17 cellular contexts compared by ENCODE assay signal in genomic region chr2:237061356-237061755, GRCh38. TPM values are rescaled to one million over a fixed set of nuclear protein-coding genes. Genes with fewer than 3 reads are reported as not detected.
DNase-seq lines count a peak whose midpoint lies in the region; TF ChIP-seq lines count a peak whose summit lies in the region.
"Had no signal": no experiment of that assay in that cellular context is flagged by ENCODE, and none has a peak within 500 bp of the region (broad histone marks: within the 10 kb centered on the region; RNA-seq: fewer than 3 reads in every experiment).

No MANE protein-coding gene starts in this region.

- peak overlapping the region; percentile 3 for H3K27ac Mint-ChIP-seq in activated CD4-positive, alpha-beta T cell treated with anti-CD3 and anti-CD28 coated beads, Interleukin-2, amount 10 ng/mL, durations not matched to agents 24 days and 14 days
- peak overlapping the region; percentile 31 for H3K27ac Mint-ChIP-seq in neural crest cell (ENCODE audit: unreplicated experiment)
- peak overlapping the region; percentile 31 for H3K27ac Mint-ChIP-seq in type B pancreatic cell
- H3K27ac Mint-ChIP-seq: B cell; CD4-positive, CD25-positive, alpha-beta regulatory T cell; HFFc6; IgD-negative memory B cell had no signal

- in situ Hi-C loops in GM13976 (cut with MboI; ENCODE audit: low sequenced_read_pairs, unreplicated experiment): loop anchor here (25.0 kb wide), 1 partner anchor 549 kb away; a partner anchor contains a TSS

- H3K4me2 ChIP-seq in OCI-LY7 (ENCODE audit: low read length): peak overlapping the region; percentile 87; the same call in 1 of the 2 replicates
- H3K4me2 ChIP-seq in MM.1S (ENCODE audit: low read depth, low read length): no peak overlapping the region

- no TSS peak for BruUV-seq in OCI-LY7 (replicated peaks; lab: Mats Ljungman, UMichigan)

- no peak overlapping the region for H3K9ac ChIP-seq in MM.1S (ENCODE audit: low read length)

- H3K79me2 ChIP-seq in OCI-LY7 (ENCODE audit: insufficient read depth, low read depth, low read length) (peaks cover 6% of the 10 kb centered on the region; the same call in 1 of the 2 replicates), MM.1S (ENCODE audit: low read length) (no peaks in the 10 kb centered on the region)

- H3K4me3 Mint-ChIP-seq in activated CD4-positive, alpha-beta T cell treated with anti-CD3 and anti-CD28 coated beads, Interleukin-2, amount 10 ng/mL, durations not matched to agents 24 days and 14 days: no peak overlapping the region
- no peak overlapping the region for H3K4me3 Mint-ChIP-seq in neural crest cell
- H3K4me3 Mint-ChIP-seq in type B pancreatic cell: no peak overlapping the region
- H3K4me3 Mint-ChIP-seq: B cell; CD4-positive, CD25-positive, alpha-beta regulatory T cell; HFFc6 had no signal

- H3K4me1 ChIP-seq in OCI-LY7 (ENCODE audit: insufficient read depth, low read length, poor library complexity, severe bottlenecking) (peaks cover 64% of the 10 kb centered on the region), MM.1S (ENCODE audit: low read length) (peaks cover 33% of the 10 kb centered on the region)

- TF ChIP-seq CTCF in OCI-LY7 (conservative IDR thresholded peaks at IDR 0.05; ENCODE audit: low read length): no peak
- TF ChIP-seq CTCF in neural crest cell (conservative IDR thresholded peaks at IDR 0.05): no peak
- no peak for TF ChIP-seq CTCF in type B pancreatic cell (conservative IDR thresholded peaks at IDR 0.05)
- TF ChIP-seq CTCF in GM13976 (IDR thresholded peaks at IDR 0.05; ENCODE audit: borderline replicate concordance, control extremely low read depth, extremely low read depth, insufficient read depth, missing control alignments): no peak
- no peak for TF ChIP-seq CTCF in MM.1S (IDR thresholded peaks at IDR 0.05; ENCODE audit: low read length)

- peaks cover 16% of the 10 kb centered on the region for H3K4me1 Mint-ChIP-seq in activated CD4-positive, alpha-beta T cell treated with anti-CD3 and anti-CD28 coated beads, Interleukin-2, amount 10 ng/mL, durations not matched to agents 24 days and 14 days
- peaks cover 13% of the 10 kb centered on the region for H3K4me1 Mint-ChIP-seq in neural crest cell
- peaks cover 31% of the 10 kb centered on the region for H3K4me1 Mint-ChIP-seq in type B pancreatic cell (ENCODE audit: unreplicated experiment)

- H3K4me3 ChIP-seq in OCI-LY7 (ENCODE audit: low read depth, low read length, poor library complexity, severe bottlenecking) (no peak overlapping the region), MM.1S (ENCODE audit: low read length) (no peak overlapping the region)
- H3K4me3 ChIP-seq: MG63 had no signal

- H3K9me2 ChIP-seq in OCI-LY7 (ENCODE audit: insufficient read depth, low read length) (no peaks in the 10 kb centered on the region), MM.1S (replicated peaks; ENCODE audit: insufficient read depth, low read length) (no peaks in the 10 kb centered on the region)

- H4K20me1 ChIP-seq in OCI-LY7 (ENCODE audit: insufficient read depth, low read length) (no peaks in the 10 kb centered on the region), MM.1S (ENCODE audit: insufficient read depth, low read length) (no peaks in the 10 kb centered on the region)

- H3K36me3 ChIP-seq in OCI-LY7 (ENCODE audit: insufficient read depth, low read length) (no peaks in the 10 kb centered on the region), MM.1S (replicated peaks; ENCODE audit: insufficient read depth, low read length) (no peaks in the 10 kb centered on the region)
- H3K36me3 ChIP-seq: MG63 had no signal

- H2AFZ ChIP-seq in OCI-LY7 (ENCODE audit: low read length) (peak overlapping the region; percentile 98; the same call in 1 of the 2 replicates), MM.1S (ENCODE audit: low read length) (no peak overlapping the region)

- POLR2A ChIA-PET in OCI-LY7 (lab: Charles Lee): interaction anchor here (0.7 to 1.7 kb wide), 2 partner anchors 45 to 308 kb away, joined by 3 read pairs; no protein-coding TSS in a partner anchor

- no peak for DNase-seq in activated CD4-positive, alpha-beta T cell treated with anti-CD3 and anti-CD28 coated beads, Interleukin-2, amount 10 ng/mL, durations not matched to agents 24 days and 14 days
- no peak for DNase-seq in activated CD4-positive, alpha-beta T cell treated with anti-CD3 and anti-CD28 coated beads, Interleukin-2, amount 50 U/mL, for 1 hour
- DNase-seq in OCI-LY7 (ENCODE audit: low spot score) (no peak), neural crest cell (ENCODE audit: low read depth, low spot score) (no peak), type B pancreatic cell (ENCODE audit: extremely low spot score, unreplicated experiment) (no peak), GM13976 (ENCODE audit: low spot score) (no peak), MM.1S (no peak)
- no peak for DNase-seq in activated CD4-positive, CD25-positive, alpha-beta regulatory T cell treated with anti-CD3 and anti-CD28 coated beads, Interleukin-2, amount 50 U/mL, for 72 hours
- DNase-seq: COR-L47, NCI-H2107, NCI-H226, Right ventricle myocardium superior had no signal

- intact Hi-C loops in activated CD4-positive, alpha-beta T cell treated with anti-CD3 and anti-CD28 coated beads, Interleukin-2, amount 10 ng/mL, durations not matched to agents 24 days and 14 days (cut with micrococcal nuclease): no loop called here
- intact Hi-C loops in OCI-LY7 (cut with micrococcal nuclease; ENCODE audit: unreplicated experiment): loop anchor here (1.0 kb wide), 1 partner anchor 492 kb away; the partner anchor contains the start of gene ACKR3

- H3K27ac ChIP-seq in OCI-LY7 (ENCODE audit: low read depth, low read length, poor library complexity, severe bottlenecking) (no peak overlapping the region), MM.1S (ENCODE audit: low read length) (no peak overlapping the region)

- H3K9me3 ChIP-seq in OCI-LY7 (ENCODE audit: low read length): no peaks in the 10 kb centered on the region
- H3K9me3 ChIP-seq in MM.1S (replicated peaks; ENCODE audit: insufficient read depth, low read length): no peaks in the 10 kb centered on the region
- H3K9me3 ChIP-seq: MG63 had no signal

- CTCF ChIA-PET in OCI-LY7 (lab: Charles Lee; ENCODE audit: unreplicated experiment): interaction anchor here (0.6 to 0.9 kb wide), 2 partner anchors 9 to 372 kb away, joined by 3 read pairs; no protein-coding TSS in a partner anchor

- no peaks in the 10 kb centered on the region for H3K27me3 Mint-ChIP-seq in activated CD4-positive, alpha-beta T cell treated with anti-CD3 and anti-CD28 coated beads, Interleukin-2, amount 10 ng/mL, durations not matched to agents 24 days and 14 days
- no peaks in the 10 kb centered on the region for H3K27me3 Mint-ChIP-seq in neural crest cell (ENCODE audit: low read depth)
- H3K27me3 Mint-ChIP-seq in type B pancreatic cell: no peaks in the 10 kb centered on the region

- H3K27me3 ChIP-seq in MM.1S (replicated peaks; ENCODE audit: insufficient read depth, low read length): no peaks in the 10 kb centered on the region
- H3K27me3 ChIP-seq: MG63 had no signal

- no peaks in the 10 kb centered on the region for H3K36me3 Mint-ChIP-seq in activated CD4-positive, alpha-beta T cell treated with anti-CD3 and anti-CD28 coated beads, Interleukin-2, amount 10 ng/mL, durations not matched to agents 24 days and 14 days (ENCODE audit: low read depth)
- H3K36me3 Mint-ChIP-seq in neural crest cell (ENCODE audit: low read depth) (no peaks in the 10 kb centered on the region), type B pancreatic cell (no peaks in the 10 kb centered on the region)
- H3K36me3 Mint-ChIP-seq: CD4-positive, CD25-positive, alpha-beta regulatory T cell had no signal

- H3F3A ChIP-seq in MM.1S (ENCODE audit: insufficient read depth, low read length): peaks cover 26% of the 10 kb centered on the region

- H3K9me3 Mint-ChIP-seq in activated CD4-positive, alpha-beta T cell treated with anti-CD3 and anti-CD28 coated beads, Interleukin-2, amount 10 ng/mL, durations not matched to agents 24 days and 14 days: no peaks in the 10 kb centered on the region
- H3K9me3 Mint-ChIP-seq in neural crest cell: no peaks in the 10 kb centered on the region
- H3K9me3 Mint-ChIP-seq in type B pancreatic cell: no peaks in the 10 kb centered on the region
- H3K9me3 Mint-ChIP-seq: CD4-positive, CD25-positive, alpha-beta regulatory T cell; HFFc6; IgD-negative memory B cell had no signal

RNA-seq across cellular contexts. Expression of gene COPS8, which starts 24.3 kb away (rescaled TPM):
- 60.1 and 67.5 TPM in 2 replicates for total RNA-seq in activated CD4-positive, alpha-beta T cell treated with anti-CD3 and anti-CD28 coated beads, Interleukin-2, amount 10 ng/mL, durations not matched to agents 24 days and 14 days
- total RNA-seq in OCI-LY7 (2014; rRNA removed; shearing (Covaris generic)): 113 and 117 TPM in 2 replicates
- 57.6 and 58.8 TPM in 2 replicates for total RNA-seq in OCI-LY7 (2022)
- 79.9 and 82.9 TPM in 2 replicates for total RNA-seq in neural crest cell
- total RNA-seq in type B pancreatic cell (ENCODE audit: low replicate concordance): 30.2 and 59.3 TPM in 2 replicates
